In the genomic region with DNA sequence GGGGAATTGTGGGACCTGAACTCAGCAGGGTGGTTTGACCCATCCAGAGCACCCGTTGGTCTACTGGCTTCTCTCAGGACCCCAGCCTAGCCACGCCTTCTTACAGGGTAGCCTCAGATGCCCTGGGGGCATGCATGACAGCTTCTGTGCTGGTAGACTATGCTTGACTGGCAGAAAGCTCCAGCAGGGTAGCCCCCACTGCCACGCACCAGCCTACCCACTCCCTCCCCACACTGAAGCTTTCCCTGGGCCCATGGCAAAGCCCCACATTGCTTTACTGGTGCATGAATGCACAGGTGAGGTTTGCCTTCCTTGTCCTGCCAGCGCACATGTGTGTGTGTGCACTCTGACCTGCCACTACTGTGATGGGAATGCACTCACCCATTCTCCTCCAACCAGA, we compare ENCODE assay signal across 14 cellular contexts.
DNase-seq lines count a peak whose midpoint lies in the region; ATAC-seq and TF ChIP-seq lines count a peak whose summit lies in the region.
"Had no signal": no experiment of that assay in that cellular context is flagged by ENCODE, and none has a peak within 500 bp of the region (broad histone marks: within the 10 kb centered on the region; RNA-seq: fewer than 3 reads in every experiment).

No MANE protein-coding gene starts in this region.

- no peaks in the 10 kb centered on the region for H3K9me1 ChIP-seq in IMR-90 (ENCODE audit: insufficient read depth, low read length)

- DNase-seq in D341Med (ENCODE audit: low spot score): peak; percentile 7
- no peak for DNase-seq in IMR-90
- DNase-seq in WTC11 (ENCODE audit: low spot score): peak; percentile 9
- DNase-seq in trophoblast cell: no peak
- DNase-seq in middle frontal gyrus (ENCODE audit: extremely low spot score, low spot score): no peak
- no peak for DNase-seq in SW480 (ENCODE audit: low spot score)
- DNase-seq in activated CD4-positive, alpha-beta T cell treated with anti-CD3 and anti-CD28 coated beads, Interleukin-2, amount 50 U/mL, for 1 hour: no peak
- no peak for DNase-seq in Kasumi-1 (lab: John Stamatoyannopoulos, UW)
- DNase-seq: 8988T; AML-193; Caco-2; CD8-positive, alpha-beta memory T cell had no signal

- POLR2A ChIA-PET in IMR-90 (lab: Charles Lee; ENCODE audit: unreplicated experiment) (no interaction called here), WTC11 (lab: Charles Lee) (no interaction called here)

- dilution Hi-C loops in IMR-90 (cut with HindIII; ENCODE audit: low sequenced_read_pairs, unreplicated experiment): no loop called here

- no peak overlapping the region for H2BK20ac ChIP-seq in IMR-90 (ENCODE audit: low read depth, low read length)

- H3K27ac ChIP-seq in IMR-90 (ENCODE audit: insufficient read depth, low read length): no peak overlapping the region
- H3K27ac ChIP-seq in trophoblast cell (ENCODE audit: low read depth, low read length): no peak overlapping the region
- H3K27ac ChIP-seq: BLaER1 had no signal

- H3K4me3 Mint-ChIP-seq in WTC11: no peak overlapping the region

- no peak overlapping the region for H4K5ac ChIP-seq in IMR-90 (ENCODE audit: low read depth, low read length)

- no peak overlapping the region for H2BK15ac ChIP-seq in IMR-90 (ENCODE audit: low read depth, low read length)

- ATAC-seq in IMR-90 (ENCODE audit: low read depth) (no peak), WTC11 (no peak; the same call in none of the 2 replicates)
- ATAC-seq: GM12878 had no signal

- intact Hi-C loops in IMR-90 (cut with micrococcal nuclease): no loop called here

- H3K9me3 ChIP-seq in IMR-90 (ENCODE audit: control insufficient read depth, insufficient read depth, low read length): no peaks in the 10 kb centered on the region; the same call in 1 of the 2 replicates
- peaks cover 4% of the 10 kb centered on the region for H3K9me3 ChIP-seq in trophoblast cell (ENCODE audit: insufficient read depth, low read depth, low read length)
- H3K9me3 ChIP-seq: BLaER1, Caco-2 had no signal

- H2AK5ac ChIP-seq in IMR-90 (ENCODE audit: low read depth, low read length) (no peak overlapping the region), trophoblast cell (ENCODE audit: low read length) (no peak overlapping the region)

- H3K9me3 Mint-ChIP-seq in WTC11: no peaks in the 10 kb centered on the region

- H2BK120ac ChIP-seq in IMR-90 (ENCODE audit: low read depth, low read length) (no peak overlapping the region), trophoblast cell (ENCODE audit: insufficient read depth, low read length, poor library complexity) (no peak overlapping the region)

- no peak overlapping the region for H4K91ac ChIP-seq in IMR-90 (ENCODE audit: insufficient read depth, low read depth, low read length)
- H4K91ac ChIP-seq in trophoblast cell (ENCODE audit: low read depth, low read length): no peak overlapping the region

- no peaks in the 10 kb centered on the region for H3K79me1 ChIP-seq in IMR-90 (ENCODE audit: low read depth in 1 of 2, low read length in 2 of 2)
- H3K79me1 ChIP-seq in trophoblast cell (ENCODE audit: low read length): no peaks in the 10 kb centered on the region

- H3K9ac ChIP-seq in IMR-90 (ENCODE audit: low read depth, low read length): no peak overlapping the region
- H3K9ac ChIP-seq in trophoblast cell (ENCODE audit: low read length): no peak overlapping the region
- H3K9ac ChIP-seq: BLaER1 had no signal

- no peak overlapping the region for H3K4me2 ChIP-seq in IMR-90 (ENCODE audit: low read depth, low read length)
- no peak overlapping the region for H3K4me2 ChIP-seq in trophoblast cell (ENCODE audit: low read length)
- H3K4me2 ChIP-seq: BLaER1 had no signal

- no peak overlapping the region for H2BK12ac ChIP-seq in trophoblast cell (ENCODE audit: low read length)

- no peaks in the 10 kb centered on the region for H3K4me1 Mint-ChIP-seq in WTC11
- H3K4me1 Mint-ChIP-seq: CD8-positive, alpha-beta memory T cell had no signal

- no peaks in the 10 kb centered on the region for H3K36me3 ChIP-seq in IMR-90 (ENCODE audit: control insufficient read depth, insufficient read depth, low read length)
- no peaks in the 10 kb centered on the region for H3K36me3 ChIP-seq in trophoblast cell (ENCODE audit: control insufficient read depth in 1 of 2, insufficient read depth in 2 of 2, low read length in 2 of 2)
- H3K36me3 ChIP-seq: BLaER1 had no signal

- H3K36me3 Mint-ChIP-seq in WTC11: no peaks in the 10 kb centered on the region
- H3K36me3 Mint-ChIP-seq: CD8-positive, alpha-beta memory T cell had no signal

- TF ChIP-seq CTCF in IMR-90 (conservative IDR thresholded peaks at IDR 0.05; ENCODE audit: low read depth, low read length) (no peak), WTC11 (IDR thresholded peaks at IDR 0.05) (no peak)

- no peak overlapping the region for H3K23ac ChIP-seq in IMR-90 (ENCODE audit: low read depth, low read length)
- no peak overlapping the region for H3K23ac ChIP-seq in trophoblast cell (ENCODE audit: low read length)

- H2BK5ac ChIP-seq in IMR-90 (ENCODE audit: low read depth, low read length, poor library complexity, severe bottlenecking) (no peak overlapping the region), trophoblast cell (ENCODE audit: low read depth, low read length, poor library complexity) (no peak overlapping the region)

- WGBS in IMR-90 (ENCODE audit: extremely low coverage in 2 of 2, insufficient read length in 1 of 2), 2 experiments: 90% methylated on average over 1 of the region's 4 CpGs; no CpG with 5 or more reads in 1 of the 2 experiments
- no CpG with 5 or more reads among the region's 4 CpGs for WGBS in trophoblast cell (ENCODE audit: extremely low coverage, insufficient coverage, insufficient read length)

- H4K8ac ChIP-seq in IMR-90 (ENCODE audit: low read depth in 2 of 2, low read length in 2 of 2) (no peak overlapping the region), trophoblast cell (ENCODE audit: low read depth, low read length) (no peak overlapping the region)

- TF ChIP-seq RAD21 in IMR-90 (IDR thresholded peaks at IDR 0.05; ENCODE audit: low read length): no peak

- no peaks in the 10 kb centered on the region for H3K27me3 Mint-ChIP-seq in WTC11 (ENCODE audit: low read depth)
- H3K27me3 Mint-ChIP-seq: CD8-positive, alpha-beta memory T cell had no signal

- H3K4me3 ChIP-seq in IMR-90 (ENCODE audit: insufficient read depth, low read depth, low read length): no peak overlapping the region
- H3K4me3 ChIP-seq in trophoblast cell (ENCODE audit: low read depth, low read length): peak overlapping the region; percentile 25
- H3K4me3 ChIP-seq: BLaER1, GM12878 had no signal

- no TSS peak for BruUV-seq in IMR-90 (replicated peaks; lab: Mats Ljungman, UMichigan)

- H4K20me1 ChIP-seq in IMR-90 (ENCODE audit: insufficient read depth, low read length): no peaks in the 10 kb centered on the region
- H4K20me1 ChIP-seq: BLaER1 had no signal

- H4K12ac ChIP-seq in trophoblast cell (ENCODE audit: low read depth, low read length): no peak overlapping the region

- H3K4ac ChIP-seq in IMR-90 (ENCODE audit: low read depth, low read length) (no peak overlapping the region), trophoblast cell (ENCODE audit: low read depth, low read length) (no peak overlapping the region)

- H2AK9ac ChIP-seq in IMR-90 (replicated peaks; ENCODE audit: low read depth, low read length, poor library complexity): peak overlapping the region; percentile 13

- CTCF ChIA-PET in IMR-90 (lab: Yijun Ruan, JAX) (no interaction called here), WTC11 (lab: Charles Lee) (no interaction called here)

- H3K18ac ChIP-seq in IMR-90 (ENCODE audit: low read depth, low read length) (no peak overlapping the region), trophoblast cell (ENCODE audit: low read length) (no peak overlapping the region)

- H3K14ac ChIP-seq in IMR-90 (replicated peaks; ENCODE audit: low read depth, low read length) (no peak overlapping the region), trophoblast cell (ENCODE audit: low read length) (no peak overlapping the region)

- in situ Hi-C loops in IMR-90 (cut with MboI; ENCODE audit: low sequenced_read_pairs): no loop called here

- no peaks in the 10 kb centered on the region for H3K79me2 ChIP-seq in trophoblast cell (ENCODE audit: control insufficient read depth, insufficient read depth, low read length, poor library complexity)

- H3K4me1 ChIP-seq in IMR-90 (ENCODE audit: control insufficient read depth, insufficient read depth, low read length) (no peaks in the 10 kb centered on the region), trophoblast cell (ENCODE audit: control insufficient read depth in 1 of 2, insufficient read depth in 2 of 2, low read length in 2 of 2) (no peaks in the 10 kb centered on the region)
- H3K4me1 ChIP-seq: BLaER1, Caco-2 had no signal

- no peak overlapping the region for H3K56ac ChIP-seq in IMR-90 (ENCODE audit: extremely low read depth, insufficient read depth, low read length)

- H2AFZ ChIP-seq in IMR-90 (replicated peaks; ENCODE audit: low read length, poor library complexity): no peak overlapping the region
- H2AFZ ChIP-seq in trophoblast cell (ENCODE audit: insufficient read depth, low read length, poor library complexity): no peak overlapping the region

- H3K27me3 ChIP-seq in IMR-90 (ENCODE audit: control insufficient read depth, insufficient read depth, low read length): no peaks in the 10 kb centered on the region
- no peaks in the 10 kb centered on the region for H3K27me3 ChIP-seq in trophoblast cell (ENCODE audit: insufficient read depth, low read length)
- H3K27me3 ChIP-seq: BLaER1 had no signal

- TF ChIP-seq POLR2A in IMR-90 (IDR thresholded peaks at IDR 0.05; ENCODE audit: low read depth, low read length): no peak

- no peak overlapping the region for H3K27ac Mint-ChIP-seq in WTC11
- H3K27ac Mint-ChIP-seq: CD8-positive, alpha-beta memory T cell had no signal

TF ChIP-seq in IMR-90, 13 proteins besides CTCF, POLR2A, EP300 and RAD21:
- TF ChIP-seq SMC3 (IDR thresholded peaks at IDR 0.05; ENCODE audit: low read depth, low read length): no peak
- no peak for TF ChIP-seq BHLHE40 (IDR thresholded peaks at IDR 0.05; ENCODE audit: low read depth, low read length)
- TF ChIP-seq RCOR1 (IDR thresholded peaks at IDR 0.05; ENCODE audit: insufficient replicate concordance, low read length): no peak
- TF ChIP-seq MAZ (IDR thresholded peaks at IDR 0.05; ENCODE audit: borderline replicate concordance, low read depth, low read length): no peak
- no peak for TF ChIP-seq MXI1 (IDR thresholded peaks at IDR 0.05; ENCODE audit: borderline replicate concordance, low read depth, low read length)

TF ChIP-seq in WTC11, 78 proteins besides CTCF, POLR2A, EP300 and RAD21 (continues in another document):
- TF ChIP-seq GTF2I (CRISPR knock-in tag; conservative IDR thresholded peaks at IDR 0.05) (no peak), SOX15 (CRISPR knock-in tag; IDR thresholded peaks at IDR 0.05) (no peak), ZNF317 (CRISPR knock-in tag; IDR thresholded peaks at IDR 0.05; ENCODE audit: borderline replicate concordance, low read depth) (no peak)

Comparison
In these comparisons a context has a peak if more than half of its experiments do, and no peak if none do; other contexts are left out.
1. DNase-seq: peak in D341Med (single experiment) and WTC11 (single experiment); none in IMR-90 (single experiment), trophoblast cell (0 of 2), middle frontal gyrus (single experiment), SW480 (single experiment), activated CD4-positive, alpha-beta T cell treated with anti-CD3 and anti-CD28 coated beads, Interleukin-2, amount 50 U/mL, for 1 hour (single experiment) and Kasumi-1 (0 of 2).